In the genomic region with DNA sequence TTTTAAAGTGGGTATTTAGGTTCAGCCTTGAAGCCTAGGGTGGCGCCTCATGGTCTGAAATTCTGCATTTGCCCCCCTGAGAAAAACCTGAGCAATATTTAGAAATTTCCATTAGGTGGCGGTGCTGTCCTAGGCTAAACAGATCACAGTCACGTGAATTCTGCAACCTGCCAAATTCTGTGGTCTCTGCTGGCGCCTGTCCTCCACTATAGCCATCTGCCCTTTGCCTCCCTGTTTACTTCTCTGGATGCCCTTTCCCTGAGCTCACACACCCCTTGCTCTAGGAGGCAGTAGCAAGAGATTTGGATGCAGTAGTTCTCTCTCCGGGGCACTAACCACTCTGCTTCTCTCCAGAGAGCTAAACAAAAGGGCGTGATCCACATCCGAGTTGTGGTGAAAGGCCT, we compare ENCODE assay signal across 9 cellular contexts. TPM values are rescaled to one million over a fixed set of nuclear protein-coding genes. Genes with fewer than 3 reads are reported as not detected.
DNase-seq lines count a peak whose midpoint lies in the region; ATAC-seq and TF ChIP-seq lines count a peak whose summit lies in the region.
"Had no signal": no experiment of that assay in that cellular context is flagged by ENCODE, and none has a peak within 500 bp of the region (broad histone marks: within the 10 kb centered on the region; RNA-seq: fewer than 3 reads in every experiment).

No MANE protein-coding gene starts in this region.

- DNase-seq in activated naive CD4-positive, alpha-beta T cell treated with anti-CD3 and anti-CD28 coated beads for 36 hours, result peak; percentile 29
- no peak for DNase-seq in activated naive CD4-positive, alpha-beta T cell treated with Interleukin-2 at 50 U/mL for 16 hours
- peak; percentile 40 for DNase-seq in HuH-7.5 (ENCODE audit: low spot score)
- peak; percentile 57 for DNase-seq in RKO (ENCODE audit: low spot score)
- DNase-seq in epithelial cell of esophagus (ENCODE audit: low read depth), result peak; percentile 46
- DNase-seq in naive B cell, result peak; percentile 11
- no peak for DNase-seq in activated T-helper 1 cell treated with anti-CD3 and anti-CD28 coated beads, Interleukin-12 subunit alpha, Interleukin-12 subunit beta, Interleukin-2, Interleukin-4 antibody, amounts not matched to agents 30 ng/mL and 10 ng/mL and 1 ng/mL, durations not matched to agents 14 hours and 24 hours and 36 hours (ENCODE audit: low spot score)

- no peak overlapping the region for H3K27ac Mint-ChIP-seq in activated naive CD4-positive, alpha-beta T cell treated with anti-CD3 and anti-CD28 coated beads for 36 hours
- peak overlapping the region in 1 of 6 donors; percentile 76 for H3K27ac Mint-ChIP-seq in naive B cell
- H3K27ac Mint-ChIP-seq in activated T-helper 1 cell treated with anti-CD3 and anti-CD28 coated beads, Interleukin-12 subunit alpha, Interleukin-12 subunit beta, Interleukin-2, Interleukin-4 antibody, amounts not matched to agents 30 ng/mL and 10 ng/mL and 1 ng/mL, durations not matched to agents 14 hours and 24 hours and 36 hours, result no peak overlapping the region
- H3K27ac Mint-ChIP-seq: activated naive CD4-positive, alpha-beta T cell treated with anti-CD3 and anti-CD28 coated beads, Interleukin-2, amount 50 U/mL, for 72 hours had no signal

- H3K4me3 Mint-ChIP-seq in activated naive CD4-positive, alpha-beta T cell treated with anti-CD3 and anti-CD28 coated beads for 36 hours, result no peak overlapping the region
- no peak overlapping the region for H3K4me3 Mint-ChIP-seq in naive B cell
- no peak overlapping the region for H3K4me3 Mint-ChIP-seq in activated T-helper 1 cell treated with anti-CD3 and anti-CD28 coated beads, Interleukin-12 subunit alpha, Interleukin-12 subunit beta, Interleukin-2, Interleukin-4 antibody, amounts not matched to agents 30 ng/mL and 10 ng/mL and 1 ng/mL, durations not matched to agents 14 hours and 24 hours and 36 hours

- CTCF ChIA-PET in activated naive CD4-positive, alpha-beta T cell treated with anti-CD3 and anti-CD28 coated beads for 36 hours (lab: Charles Lee), result interaction anchor here (2.3 kb wide), 1 partner anchor 187 kb away, joined by 8 read pairs; no protein-coding TSS in a partner anchor

- H3K36me3 Mint-ChIP-seq in activated naive CD4-positive, alpha-beta T cell treated with anti-CD3 and anti-CD28 coated beads for 36 hours (ENCODE audit: low read depth), result peaks cover 16% of the 10 kb centered on the region
- peaks cover 0 to 16% of the 10 kb centered on the region in 2 donors for H3K36me3 Mint-ChIP-seq in naive B cell
- peaks cover 29% of the 10 kb centered on the region for H3K36me3 Mint-ChIP-seq in activated T-helper 1 cell treated with anti-CD3 and anti-CD28 coated beads, Interleukin-12 subunit alpha, Interleukin-12 subunit beta, Interleukin-2, Interleukin-4 antibody, amounts not matched to agents 30 ng/mL and 10 ng/mL and 1 ng/mL, durations not matched to agents 14 hours and 24 hours and 36 hours (ENCODE audit: low read depth)
- H3K36me3 Mint-ChIP-seq: activated naive CD4-positive, alpha-beta T cell treated with anti-CD3 and anti-CD28 coated beads, Interleukin-2, amount 50 U/mL, for 72 hours had no signal

- no peak for ATAC-seq in naive B cell (ENCODE audit: low read depth in 2 of 2)
- ATAC-seq in HG03342 (IDR thresholded peaks at IDR 0.05; ENCODE audit: unreplicated experiment), result no peak

- H3K4me1 Mint-ChIP-seq in activated naive CD4-positive, alpha-beta T cell treated with anti-CD3 and anti-CD28 coated beads for 36 hours (ENCODE audit: low read depth), result peaks cover 9% of the 10 kb centered on the region
- peaks cover 1 to 4% (median 3%) of the 10 kb centered on the region in 3 donors for H3K4me1 Mint-ChIP-seq in naive B cell
- peaks cover 11% of the 10 kb centered on the region for H3K4me1 Mint-ChIP-seq in activated T-helper 1 cell treated with anti-CD3 and anti-CD28 coated beads, Interleukin-12 subunit alpha, Interleukin-12 subunit beta, Interleukin-2, Interleukin-4 antibody, amounts not matched to agents 30 ng/mL and 10 ng/mL and 1 ng/mL, durations not matched to agents 14 hours and 24 hours and 36 hours (ENCODE audit: low read depth)

- H3K4me3 ChIP-seq in epithelial cell of esophagus (ENCODE audit: low read length), result no peak overlapping the region

- peak; percentile 62 for TF ChIP-seq CTCF in epithelial cell of esophagus (IDR thresholded peaks at IDR 0.05; ENCODE audit: insufficient read depth, low read depth, low read length, missing control alignments)

- no peaks in the 10 kb centered on the region for H3K27me3 Mint-ChIP-seq in activated naive CD4-positive, alpha-beta T cell treated with anti-CD3 and anti-CD28 coated beads for 36 hours (ENCODE audit: low read depth)
- no peaks in the 10 kb centered on the region for H3K27me3 Mint-ChIP-seq in naive B cell
- no peaks in the 10 kb centered on the region for H3K27me3 Mint-ChIP-seq in activated T-helper 1 cell treated with anti-CD3 and anti-CD28 coated beads, Interleukin-12 subunit alpha, Interleukin-12 subunit beta, Interleukin-2, Interleukin-4 antibody, amounts not matched to agents 30 ng/mL and 10 ng/mL and 1 ng/mL, durations not matched to agents 14 hours and 24 hours and 36 hours (ENCODE audit: insufficient read depth)

- H3K9me3 Mint-ChIP-seq in activated naive CD4-positive, alpha-beta T cell treated with anti-CD3 and anti-CD28 coated beads for 36 hours, result no peaks in the 10 kb centered on the region
- H3K9me3 Mint-ChIP-seq in naive B cell, result no peaks in the 10 kb centered on the region
- H3K9me3 Mint-ChIP-seq in activated T-helper 1 cell treated with anti-CD3 and anti-CD28 coated beads, Interleukin-12 subunit alpha, Interleukin-12 subunit beta, Interleukin-2, Interleukin-4 antibody, amounts not matched to agents 30 ng/mL and 10 ng/mL and 1 ng/mL, durations not matched to agents 14 hours and 24 hours and 36 hours, result no peaks in the 10 kb centered on the region
- H3K9me3 Mint-ChIP-seq: activated naive CD4-positive, alpha-beta T cell treated with anti-CD3 and anti-CD28 coated beads, Interleukin-2, amount 50 U/mL, for 72 hours had no signal

- intact Hi-C loops in activated naive CD4-positive, alpha-beta T cell treated with anti-CD3 and anti-CD28 coated beads for 36 hours (cut with micrococcal nuclease), result loop anchor here (1.0 kb wide), 2 partner anchors 138 to 188 kb away; no protein-coding TSS in a partner anchor
- intact Hi-C loops in activated T-helper 1 cell treated with anti-CD3 and anti-CD28 coated beads, Interleukin-12 subunit alpha, Interleukin-12 subunit beta, Interleukin-2, Interleukin-4 antibody, amounts not matched to agents 30 ng/mL and 10 ng/mL and 1 ng/mL, durations not matched to agents 14 hours and 24 hours and 36 hours (cut with micrococcal nuclease), result loop anchor here (1.0 to 2.0 kb wide), 2 partner anchors 70 to 188 kb away; a partner anchor contains a TSS

RNA-seq across cellular contexts. Expression of a gene that starts 9.1 kb away (rescaled TPM):
- 10 to 100 TPM; 50.3 to 57.1 TPM for total RNA-seq in activated naive CD4-positive, alpha-beta T cell treated with anti-CD3 and anti-CD28 coated beads for 36 hours
- polyA plus RNA-seq in naive B cell (ENCODE audit: low read depth in 6 of 6), result 10 to 100 TPM; 46.6 to 72.4 (median 60.3) TPM
- total RNA-seq in activated T-helper 1 cell treated with anti-CD3 and anti-CD28 coated beads, Interleukin-12 subunit alpha, Interleukin-12 subunit beta, Interleukin-2, Interleukin-4 antibody, amounts not matched to agents 30 ng/mL and 10 ng/mL and 1 ng/mL, durations not matched to agents 14 hours and 24 hours and 36 hours, result 68.3 and 78.0 TPM in 2 replicates

RNA-seq across cellular contexts. Expression of a gene that starts 9.4 kb away (rescaled TPM):
- 10 to 100 TPM; 29.1 to 29.2 TPM for total RNA-seq in activated naive CD4-positive, alpha-beta T cell treated with anti-CD3 and anti-CD28 coated beads for 36 hours
- 10 to 100 TPM; 32.0 to 68.3 (median 53.2) TPM for polyA plus RNA-seq in naive B cell (ENCODE audit: low read depth in 6 of 6)
- total RNA-seq in activated T-helper 1 cell treated with anti-CD3 and anti-CD28 coated beads, Interleukin-12 subunit alpha, Interleukin-12 subunit beta, Interleukin-2, Interleukin-4 antibody, amounts not matched to agents 30 ng/mL and 10 ng/mL and 1 ng/mL, durations not matched to agents 14 hours and 24 hours and 36 hours, result 47.5 and 49.1 TPM in 2 replicates

Comparison
In these comparisons a context has a peak if more than half of its experiments do, and no peak if none do; other contexts are left out.
1. DNase-seq: peak in activated naive CD4-positive, alpha-beta T cell treated with anti-CD3 and anti-CD28 coated beads for 36 hours (single experiment), HuH-7.5 (single experiment), RKO (single experiment), epithelial cell of esophagus (single experiment) and naive B cell (single experiment); none in activated naive CD4-positive, alpha-beta T cell treated with Interleukin-2 at 50 U/mL for 16 hours (single experiment) and activated T-helper 1 cell treated with anti-CD3 and anti-CD28 coated beads, Interleukin-12 subunit alpha, Interleukin-12 subunit beta, Interleukin-2, Interleukin-4 antibody, amounts not matched to agents 30 ng/mL and 10 ng/mL and 1 ng/mL, durations not matched to agents 14 hours and 24 hours and 36 hours (single experiment).